In genomic region chr12:127065595-127065994, GRCh38 we compare ENCODE assay signal across 32 cellular contexts.
"Had no signal": no experiment of that assay in that cellular context is flagged by ENCODE, and none has a peak within 500 bp of the region (broad histone marks: within the 10 kb centered on the region; RNA-seq: fewer than 3 reads in every experiment).

No MANE protein-coding gene starts in this region.

- FAIRE-seq: astrocyte, bronchial epithelial cell had no signal

- H3K36me3 ChIP-seq: adrenal gland, ascending aorta, brain microvascular endothelial cell, breast epithelium, cardiac muscle cell had no signal

- H3K27ac ChIP-seq: adrenal gland, ascending aorta, body of pancreas, brain microvascular endothelial cell, breast epithelium, cardiac muscle cell had no signal

- H3K4me1 ChIP-seq: adrenal gland, ascending aorta, body of pancreas, breast epithelium had no signal

- ATAC-seq: activated naive CD4-positive, alpha-beta T cell treated with anti-CD3 and anti-CD28 coated beads, Interleukin-2, amount 50 U/mL, for 72 hours; activated naive CD8-positive, alpha-beta T cell treated with anti-CD3 and anti-CD28 coated beads, Interleukin-2, amount 50 U/mL, for 24 hours; activated T-cell treated with anti-CD3 and anti-CD28 coated beads, Interleukin-2, amount 50 U/mL, for 4 hours; activated T-cell treated with anti-CD3 and anti-CD28 coated beads, Interleukin-2, amount 50 U/mL, for 72 hours; activated T-helper 17 cell treated with anti-CD3 and anti-CD28 coated beads, Interleukin-2, amount 50 U/mL, for 72 hours; body of pancreas had no signal

- H3K27me3 ChIP-seq: adrenal gland, ascending aorta, body of pancreas, brain microvascular endothelial cell, breast epithelium had no signal

- H3K4me3 ChIP-seq: adrenal gland, ascending aorta, body of pancreas, breast epithelium, cardiac muscle cell had no signal

- DNase-seq: activated effector memory CD4-positive, alpha-beta T cell treated with anti-CD3 and anti-CD28 coated beads, Interleukin-2, amount 50 U/mL, for 16 hours; activated effector memory CD4-positive, alpha-beta T cell treated with Interleukin-2 at 50 U/mL for 16 hours; activated gamma-delta T cell; activated gamma-delta T cell treated with Interleukin-2 at 50 U/mL for 16 hours; activated naive CD4-positive, alpha-beta T cell; activated naive CD4-positive, alpha-beta T cell treated with anti-CD3 and anti-CD28 coated beads for 36 hours; activated naive CD4-positive, alpha-beta T cell treated with anti-CD3 and anti-CD28 coated beads, Interleukin-2, amount 10 ng/mL, durations not matched to agents 7 days and 5 days; activated naive CD4-positive, alpha-beta T cell treated with anti-CD3 and anti-CD28 coated beads, Interleukin-2, amount 50 U/mL, for 16 hours; activated naive CD4-positive, alpha-beta T cell treated with Interleukin-2 at 50 U/mL for 16 hours; activated naive CD8-positive, alpha-beta T cell treated with anti-CD3 and anti-CD28 coated beads for 36 hours; activated naive CD8-positive, alpha-beta T cell treated with anti-CD3 and anti-CD28 coated beads, Interleukin-2, amount 10 ng/mL, durations not matched to agents 7 days and 5 days; activated naive CD8-positive, alpha-beta T cell treated with anti-CD3 and anti-CD28 coated beads, Interleukin-2, amount 50 U/mL, for 24 hours; activated T-cell treated with anti-CD3 and anti-CD28 coated beads, Interleukin-2, amount 50 U/mL, for 4 hours; activated T-cell treated with anti-CD3 and anti-CD28 coated beads, Interleukin-2, amount 50 U/mL, for 48 hours; activated T-cell treated with anti-CD3 and anti-CD28 coated beads, Interleukin-2, amount 50 U/mL, for 72 hours; adrenal gland; amniotic stem cell; amygdala; anterior cingulate cortex; aorta; body of pancreas; brain microvascular endothelial cell; caudate nucleus; central memory CD4-positive, alpha-beta T cell; cerebellar nuclear complex had no signal

- H3K9me3 ChIP-seq: adrenal gland, ascending aorta, body of pancreas, breast epithelium had no signal
